ENCODE assay signal across 1 cellular context in genomic region chr4:99610605-99611172, GRCh38.
TF ChIP-seq lines count a peak whose summit lies in the region.

No MANE protein-coding gene starts in this region.

TF ChIP-seq in K562, 482 proteins besides CTCF, POLR2A, EP300 and RAD21:
- peak; percentile 77 for TF ChIP-seq CEBPB (tag; IDR thresholded peaks at IDR 0.05)
- TF ChIP-seq TBP (optimal IDR thresholded peaks at IDR 0.05; ENCODE audit: low read depth, low read length), result no peak
- no peak for TF ChIP-seq GATA2 (CRISPR knock-in tag; IDR thresholded peaks at IDR 0.05)
- TF ChIP-seq ESRRB (CRISPR knock-in tag; IDR thresholded peaks at IDR 0.05; ENCODE audit: borderline replicate concordance), result no peak
- no peak for TF ChIP-seq U2AF1 (optimal IDR thresholded peaks at IDR 0.05; ENCODE audit: low read depth, low read length)
- TF ChIP-seq XRCC3 (IDR thresholded peaks at IDR 0.05), result no peak
- no peak for TF ChIP-seq ZNF232 (CRISPR knock-in tag; IDR thresholded peaks at IDR 0.05)
- TF ChIP-seq LARP7 (IDR thresholded peaks at IDR 0.05), result no peak
- no peak for TF ChIP-seq CEBPG (CRISPR knock-in tag; IDR thresholded peaks at IDR 0.05)
- peak; percentile 39 to 75; a peak in 3 of 4 replicates for TF ChIP-seq CEBPG (tag; conservative IDR thresholded peaks at IDR 0.05 in 1 of 2, IDR thresholded peaks at IDR 0.05 in 1 of 2)
